In the genomic region with DNA sequence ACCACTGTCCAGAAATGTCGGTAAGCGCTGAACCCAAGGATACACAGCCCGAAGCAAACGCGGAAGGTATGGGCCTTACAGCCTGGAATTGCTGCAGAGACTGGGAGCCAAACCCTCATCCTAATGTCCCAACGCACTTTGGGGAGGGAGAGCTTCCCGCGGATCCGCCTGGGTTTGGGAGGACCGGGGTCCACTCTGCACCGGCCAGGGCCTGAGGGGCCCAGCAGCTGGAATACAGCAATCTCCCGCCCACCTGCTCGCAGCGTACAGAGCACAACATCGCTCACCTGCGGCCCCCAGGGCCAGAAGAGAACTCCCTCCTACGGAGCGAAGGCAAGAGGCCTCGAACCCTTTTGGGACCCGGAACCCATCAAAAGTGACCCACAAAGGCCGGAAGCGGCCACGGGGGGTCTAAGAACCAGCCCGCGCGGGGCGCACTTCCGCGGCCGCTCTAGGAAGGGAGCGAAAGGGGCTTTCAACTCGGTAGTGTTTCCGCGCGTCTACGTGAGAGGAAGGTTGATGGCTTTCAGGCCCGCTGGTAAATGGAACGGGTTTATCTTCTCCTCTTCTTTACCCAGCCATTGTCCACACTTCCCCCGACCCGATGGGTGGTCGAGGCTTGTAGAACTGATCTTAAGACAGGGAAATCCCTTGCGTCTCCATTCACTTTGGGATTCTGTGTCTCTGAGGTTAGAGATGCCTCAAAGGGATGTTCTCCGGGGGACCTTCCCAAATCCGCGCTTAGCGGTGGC, we compare ENCODE assay signal across 8 cellular contexts.
DNase-seq lines count a peak whose midpoint lies in the region; ATAC-seq and TF ChIP-seq lines count a peak whose summit lies in the region.

A gene (minus strand): TSS at position 378 of the 752 bp plus-strand sequence. CDS start 1,342 bp downstream, outside the sequence.

- peak within 1 kb of the TSS; percentile 93 for H3K4me3 ChIP-seq in AG10803 (ENCODE audit: low read length)

- peak; percentile 87 for DNase-seq in AG10803 (ENCODE audit: low read depth)
- peak; percentile 98 for DNase-seq in NCI-H82 (lab: John Stamatoyannopoulos, UW)
- DNase-seq in activated CD8-positive, alpha-beta memory T cell treated with anti-CD3 and anti-CD28 coated beads, Interleukin-2, amount 50 U/mL, for 24 hours (ENCODE audit: extremely low read depth), result peak; percentile 66
- peak; percentile 57 for DNase-seq in epidermal melanocyte (ENCODE audit: insufficient read length, low spot score)
- peak; percentile 86 for DNase-seq in midbrain (lab: John Stamatoyannopoulos, UW)
- peak; percentile 67 to 74 for DNase-seq in stimulated activated CD8-positive, alpha-beta memory T cell treated with anti-CD3 and anti-CD28 coated beads, Interleukin-15, amount 100 ng/mL, for 4 hours (ENCODE audit: low read depth in 2 of 2)

- ATAC-seq in GM19035 (IDR thresholded peaks at IDR 0.05; ENCODE audit: unreplicated experiment) (peak; percentile 86), HG03354 (IDR thresholded peaks at IDR 0.05; ENCODE audit: poor library complexity, severe bottlenecking, unreplicated experiment) (peak; percentile 86)

- TF ChIP-seq CTCF in AG10803 (conservative IDR thresholded peaks at IDR 0.05; ENCODE audit: low read length), result peak; percentile 57

Comparison
In these comparisons a context has a peak if more than half of its experiments do, and no peak if none do; other contexts are left out.
1. Peak in every context shown above with its lines: DNase-seq, ATAC-seq and H3K4me3 ChIP-seq.